Comparison of ENCODE assay signal across 8 cellular contexts in genomic region chr15:82710208-82710555, GRCh38. TPM values are rescaled to one million over a fixed set of nuclear protein-coding genes. Genes with fewer than 3 reads are reported as not detected.
DNase-seq lines count a peak whose midpoint lies in the region; ATAC-seq and TF ChIP-seq lines count a peak whose summit lies in the region.

No MANE protein-coding gene starts in this region.

- no peaks in the 10 kb centered on the region for H3K36me3 Mint-ChIP-seq in activated T-cell treated with anti-CD3 and anti-CD28 coated beads, Interleukin-2, amount 50 U/mL, for 24 hours (ENCODE audit: low read depth)

- no peak for TF ChIP-seq POLR2A in suprapubic skin (IDR thresholded peaks at IDR 0.05)

- no peak for TF ChIP-seq CTCF in ascending aorta (IDR thresholded peaks at IDR 0.05)
- no peak for TF ChIP-seq CTCF in kidney epithelial cell (IDR thresholded peaks at IDR 0.05; ENCODE audit: insufficient read depth, low read length, poor library complexity, severe bottlenecking)
- TF ChIP-seq CTCF in suprapubic skin (IDR thresholded peaks at IDR 0.05) = no peak

- DNase-seq in activated T-cell treated with anti-CD3 and anti-CD28 coated beads, Interleukin-2, amount 50 U/mL, for 24 hours = no peak
- no peak for DNase-seq in activated T-cell treated with anti-CD3 and anti-CD28 coated beads, Interleukin-2, amount 50 U/mL, for 1 hour
- DNase-seq in ascending aorta (ENCODE audit: low spot score in 2 of 2) = no peak
- DNase-seq in kidney epithelial cell (ENCODE audit: low read depth) = no peak
- DNase-seq in suprapubic skin (ENCODE audit: low spot score in 2 of 2) = no peak
- DNase-seq in HEK293T (ENCODE audit: extremely low spot score) = no peak

- H3K9me3 Mint-ChIP-seq in activated T-cell treated with anti-CD3 and anti-CD28 coated beads, Interleukin-2, amount 50 U/mL, for 24 hours = no peaks in the 10 kb centered on the region

- H3K27me3 Mint-ChIP-seq in activated T-cell treated with anti-CD3 and anti-CD28 coated beads, Interleukin-2, amount 50 U/mL, for 24 hours = peaks cover 39% of the 10 kb centered on the region

- H3K4me1 ChIP-seq in ascending aorta (peaks cover 7 to 11% of the 10 kb centered on the region in 2 donors), suprapubic skin (peaks cover 14% of the 10 kb centered on the region)

- POLR2A ChIA-PET in HEK293T (lab: Yijun Ruan, JAX) = interaction anchor here (0.6 to 3.5 kb wide), 3 partner anchors 41 to 170 kb away, joined by 3 to 25 read pairs (median 14); partner anchors contain the start of gene RPS17

- peak overlapping the region; percentile 72 for H3K4me3 Mint-ChIP-seq in activated T-cell treated with anti-CD3 and anti-CD28 coated beads, Interleukin-2, amount 50 U/mL, for 24 hours

- no peak overlapping the region for H3K27ac Mint-ChIP-seq in activated T-cell treated with anti-CD3 and anti-CD28 coated beads, Interleukin-2, amount 50 U/mL, for 24 hours

- ATAC-seq in GM19397 (IDR thresholded peaks at IDR 0.05; ENCODE audit: unreplicated experiment) (no peak), HG02588 (IDR thresholded peaks at IDR 0.05; ENCODE audit: unreplicated experiment) (no peak)

- no peaks in the 10 kb centered on the region for H3K9me3 ChIP-seq in ascending aorta
- no peaks in the 10 kb centered on the region for H3K9me3 ChIP-seq in suprapubic skin

- no peaks in the 10 kb centered on the region for H3K27me3 ChIP-seq in ascending aorta
- H3K27me3 ChIP-seq in kidney epithelial cell (ENCODE audit: control insufficient read depth, insufficient read depth, low read length) = peaks cover 3% of the 10 kb centered on the region
- H3K27me3 ChIP-seq in suprapubic skin = peaks cover 21% of the 10 kb centered on the region

- H3K4me3 ChIP-seq in ascending aorta = peak overlapping the region; percentile 73 to 74
- H3K4me3 ChIP-seq in kidney epithelial cell (ENCODE audit: low read depth, low read length) = peak overlapping the region; percentile 57
- peak overlapping the region; percentile 68 for H3K4me3 ChIP-seq in suprapubic skin

- H3K27ac ChIP-seq in ascending aorta (no peak overlapping the region), suprapubic skin (no peak overlapping the region)

- intact Hi-C loops in ascending aorta (cut with DNase I) = no loop called here

- H3K36me3 ChIP-seq in ascending aorta (no peaks in the 10 kb centered on the region), kidney epithelial cell (ENCODE audit: control insufficient read depth, insufficient read depth, low read length) (no peaks in the 10 kb centered on the region), suprapubic skin (no peaks in the 10 kb centered on the region)

- CTCF ChIA-PET in HEK293T (lab: Yijun Ruan, JAX) = no interaction called here

- TF ChIP-seq EP300 in suprapubic skin (IDR thresholded peaks at IDR 0.05) = no peak

- no peaks in the 10 kb centered on the region for H3K4me1 Mint-ChIP-seq in activated T-cell treated with anti-CD3 and anti-CD28 coated beads, Interleukin-2, amount 50 U/mL, for 24 hours (ENCODE audit: low read depth)

- 10% methylated on average over 12 of the region's 14 CpGs for WGBS in suprapubic skin

TF ChIP-seq in HEK293T, 16 proteins besides CTCF, POLR2A, EP300 and RAD21:
- TF ChIP-seq TARDBP (IDR thresholded peaks at IDR 0.05) (no peak), PKNOX1 (IDR thresholded peaks at IDR 0.05) (no peak), LEF1 (IDR thresholded peaks at IDR 0.05; ENCODE audit: borderline replicate concordance) (no peak), FOXK2 (IDR thresholded peaks at IDR 0.05) (no peak), FOXM1 (IDR thresholded peaks at IDR 0.05; ENCODE audit: borderline replicate concordance) (no peak), NFRKB (IDR thresholded peaks at IDR 0.05) (no peak), SUZ12 (IDR thresholded peaks at IDR 0.05) (no peak), CTBP1 (IDR thresholded peaks at IDR 0.05; ENCODE audit: borderline replicate concordance) (no peak), ELF4 (IDR thresholded peaks at IDR 0.05) (no peak), HDGF (IDR thresholded peaks at IDR 0.05; ENCODE audit: borderline replicate concordance) (no peak), SP1 (IDR thresholded peaks at IDR 0.05) (no peak), L3MBTL2 (conservative IDR thresholded peaks at IDR 0.05) (no peak), ARNT (IDR thresholded peaks at IDR 0.05) (no peak), BHLHE40 (IDR thresholded peaks at IDR 0.05; ENCODE audit: borderline replicate concordance) (no peak), FOXA1 (IDR thresholded peaks at IDR 0.05) (no peak), ZNF384 (IDR thresholded peaks at IDR 0.05) (no peak)

RNA-seq across cellular contexts. Expression of gene AP3B2, which starts 0.5 kb away (rescaled TPM):
- total RNA-seq in ascending aorta (not detected), kidney epithelial cell (0.54 and 0.75 TPM in 2 replicates), suprapubic skin (1 to 10 TPM; 1.4 to 4.4 (median 2.8) TPM)
